Comparison of ENCODE assay signal across 20 cellular contexts in the genomic region with DNA sequence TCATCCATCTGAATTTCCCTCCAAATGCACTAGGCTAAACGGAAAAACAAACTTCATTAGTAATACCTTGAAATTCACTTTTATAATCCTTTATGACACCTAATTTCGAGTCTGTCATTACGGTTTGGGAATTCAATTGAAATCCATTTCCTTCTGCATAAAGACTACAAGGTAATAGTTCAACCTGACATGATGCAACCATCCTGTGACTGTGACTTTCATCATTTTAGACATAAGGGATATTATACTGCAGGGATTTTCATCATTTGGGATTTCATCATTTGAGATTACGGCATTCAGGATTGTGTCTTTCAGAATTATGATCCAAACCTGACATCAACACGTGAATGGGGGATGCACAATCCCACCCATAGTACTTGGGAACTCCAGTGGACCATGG.
"Had no signal": no experiment of that assay in that cellular context is flagged by ENCODE, and none has a peak within 500 bp of the region (broad histone marks: within the 10 kb centered on the region; RNA-seq: fewer than 3 reads in every experiment).

No MANE protein-coding gene starts in this region.

- H3K9me3 ChIP-seq: MG63, SJSA1 had no signal

- H3K4me1 ChIP-seq: SJSA1 had no signal

- H3K4me3 ChIP-seq: MG63, SJSA1, SK-N-MC had no signal

- DNase-seq: KBM-7, MG63, NCI-H1092, NCI-H1105 treated with DMSO at 0.1 percent for 48 hours, NCI-H1417 treated with DMSO at 0.1 percent for 48 hours, NCI-H146, NCI-H1694 treated with DMSO at 0.1 percent for 48 hours, NCI-H1930, NCI-H2081, NCI-H2107, NCI-H2227 treated with DMSO at 0.1 percent for 48 hours, NCI-H524 treated with DMSO at 0.1 percent for 48 hours, NCI-H69, NCI-H774, Right ventricle myocardium superior, RPMI8226, SIG-M5 had no signal

- H3K27me3 ChIP-seq: MG63, SJSA1 had no signal

- H3K36me3 ChIP-seq: MG63, SJSA1 had no signal

- H3K27ac ChIP-seq: HL-60, SJSA1, SK-N-MC had no signal
